Comparison of ENCODE assay signal across 10 cellular contexts in genomic region chr11:67572747-67573419, GRCh38. TPM values are rescaled to one million over a fixed set of nuclear protein-coding genes. Genes with fewer than 3 reads are reported as not detected.
DNase-seq lines count a peak whose midpoint lies in the region; ATAC-seq, FAIRE-seq and TF ChIP-seq lines count a peak whose summit lies in the region.
"Had no signal": no experiment of that assay in that cellular context is flagged by ENCODE, and none has a peak within 500 bp of the region (broad histone marks: within the 10 kb centered on the region; RNA-seq: fewer than 3 reads in every experiment).

No MANE protein-coding gene starts in this region.

- H3K36me3 ChIP-seq in lower lobe of right lung (no peaks in the 10 kb centered on the region), vagina (no peaks in the 10 kb centered on the region)

- H3K27me3 ChIP-seq in lower lobe of right lung (ENCODE audit: low read depth) (peaks cover 8% of the 10 kb centered on the region), vagina (no peaks in the 10 kb centered on the region)

- H3K27ac Mint-ChIP-seq in chondrocyte (ENCODE audit: unreplicated experiment), result no peak overlapping the region
- no peak overlapping the region for H3K27ac Mint-ChIP-seq in effector memory CD8-positive, alpha-beta T cell

- H3K4me3 ChIP-seq in lower lobe of right lung, result no peak overlapping the region
- no peak overlapping the region for H3K4me3 ChIP-seq in vagina
- H3K4me3 ChIP-seq: skin epidermis had no signal

- peaks cover 20% of the 10 kb centered on the region for H3K27me3 Mint-ChIP-seq in chondrocyte (ENCODE audit: low read depth)
- H3K27me3 Mint-ChIP-seq in effector memory CD8-positive, alpha-beta T cell, result peaks cover 14 to 64% of the 10 kb centered on the region in 2 donors

- no peaks in the 10 kb centered on the region for H3K4me1 ChIP-seq in lower lobe of right lung
- no peaks in the 10 kb centered on the region for H3K4me1 ChIP-seq in vagina

- ATAC-seq in lower lobe of right lung (peak; percentile 55 to 68), GM19395 (IDR thresholded peaks at IDR 0.05; ENCODE audit: unreplicated experiment) (no peak)
- ATAC-seq in effector memory CD8-positive, alpha-beta T cell (replicated peaks), result no peak

- peak; percentile 83 for TF ChIP-seq CTCF in chondrocyte (IDR thresholded peaks at IDR 0.05)
- peak; percentile 83 for TF ChIP-seq CTCF in lower lobe of right lung (IDR thresholded peaks at IDR 0.05)
- peak in 2 of 3 experiments; percentile 31 to 67 for TF ChIP-seq CTCF in vagina (IDR thresholded peaks at IDR 0.05)

- no peak for TF ChIP-seq POLR2A in vagina (IDR thresholded peaks at IDR 0.05)

- intact Hi-C loops in lower lobe of right lung (cut with DNase I) (no loop called here), vagina (cut with DNase I) (no loop called here)

- DNase-seq in Daoy (ENCODE audit: low read depth), result peak; percentile 53
- peak; percentile 57 for DNase-seq in KBM-7
- DNase-seq in RCC 7860 (ENCODE audit: low spot score), result peak; percentile 14
- no peak for DNase-seq in chondrocyte (ENCODE audit: low spot score)
- DNase-seq in lower lobe of right lung, result peak; percentile 79
- DNase-seq in vagina (ENCODE audit: extremely low spot score in 2 of 2), result no peak
- no peak for DNase-seq in effector memory CD8-positive, alpha-beta T cell

- peaks cover 2% of the 10 kb centered on the region for H3K9me3 Mint-ChIP-seq in chondrocyte (ENCODE audit: low read depth)
- no peaks in the 10 kb centered on the region for H3K9me3 Mint-ChIP-seq in effector memory CD8-positive, alpha-beta T cell

- no peaks in the 10 kb centered on the region for H3K9me3 ChIP-seq in lower lobe of right lung
- H3K9me3 ChIP-seq in vagina, result no peaks in the 10 kb centered on the region

- in situ Hi-C loops in KBM-7 (cut with MboI; ENCODE audit: low pct_unique_long_range_greater_than_20kb, low sequenced_read_pairs), result no loop called here

- no peaks in the 10 kb centered on the region for H3K4me1 Mint-ChIP-seq in chondrocyte (ENCODE audit: low read depth)
- H3K4me1 Mint-ChIP-seq in effector memory CD8-positive, alpha-beta T cell (ENCODE audit: low read depth in 2 of 2), result peaks cover 0 to 2% of the 10 kb centered on the region in 2 donors

- H3K27ac ChIP-seq in lower lobe of right lung, result no peak overlapping the region
- H3K27ac ChIP-seq in vagina, result no peak overlapping the region
- H3K27ac ChIP-seq: skin epidermis had no signal

- H3K36me3 Mint-ChIP-seq in chondrocyte (ENCODE audit: low read depth), result no peaks in the 10 kb centered on the region
- no peaks in the 10 kb centered on the region for H3K36me3 Mint-ChIP-seq in effector memory CD8-positive, alpha-beta T cell (ENCODE audit: insufficient read depth)

- H3K4me3 Mint-ChIP-seq in chondrocyte (ENCODE audit: unreplicated experiment), result no peak overlapping the region
- H3K4me3 Mint-ChIP-seq in effector memory CD8-positive, alpha-beta T cell, result no peak overlapping the region

- no peak for FAIRE-seq in RCC 7860 (lab: Jason Lieb, UNC)

RNA-seq across cellular contexts. Expression of gene GSTP1, which starts 10.7 kb away (rescaled TPM):
- total RNA-seq in Daoy (2014; rRNA removed; shearing (Covaris generic)), result 1,082 and 1,228 TPM in 2 replicates
- total RNA-seq in chondrocyte (637 to 652 TPM (median 644 TPM) in 3 replicates), lower lobe of right lung (677 TPM), vagina (2,739 TPM)

RNA-seq across cellular contexts. Expression of gene NDUFV1, which starts 33.9 kb away (rescaled TPM):
- 218 and 229 TPM in 2 replicates for total RNA-seq in Daoy (2014; rRNA removed; shearing (Covaris generic))
- total RNA-seq in chondrocyte (119 to 151 TPM (median 121 TPM) in 3 replicates), lower lobe of right lung (143 TPM), vagina (254 TPM)

RNA-seq across cellular contexts. Expression of gene CABP2, which starts 49.6 kb away (rescaled TPM):
- not detected in 2 replicates for total RNA-seq in Daoy (2014; rRNA removed; shearing (Covaris generic))
- total RNA-seq in chondrocyte (not detected in 3 replicates), lower lobe of right lung (not detected), vagina (not detected)
- total RNA-seq: T-helper 2 cell treated with Interferon-gamma antibody and Interleukin-4, amounts not matched to agents 100 ng/mL and 5 ng/mL, for 36 hours had no signal

RNA-seq across cellular contexts. Expression of gene NUDT8, which starts 56.9 kb away (rescaled TPM):
- 5.8 and 9.1 TPM in 2 replicates for total RNA-seq in Daoy (2014; rRNA removed; shearing (Covaris generic))
- 8.4 to 12.6 TPM (median 11.3 TPM) in 3 replicates for total RNA-seq in chondrocyte
- 8.8 TPM for total RNA-seq in lower lobe of right lung
- 23.8 TPM for total RNA-seq in vagina

Comparison
In these comparisons a context has a peak if more than half of its experiments do, and no peak if none do; other contexts are left out.
1. DNase-seq: peak in Daoy (single experiment), KBM-7 (single experiment), RCC 7860 (single experiment) and lower lobe of right lung (single experiment); none in chondrocyte (single experiment), vagina (0 of 2) and effector memory CD8-positive, alpha-beta T cell (0 of 3).
2. ATAC-seq: peak in lower lobe of right lung (2 of 2); none in effector memory CD8-positive, alpha-beta T cell (single experiment) and GM19395 (single experiment).
3. Peak in every context shown above with its lines, with median percentiles within 50 percentile points of each other: CTCF ChIP-seq.